8 cellular contexts compared by ENCODE assay signal in genomic region chr3:184154909-184155643, GRCh38. TPM values are rescaled to one million over a fixed set of nuclear protein-coding genes. Genes with fewer than 3 reads are reported as not detected.
DNase-seq lines count a peak whose midpoint lies in the region; ATAC-seq and TF ChIP-seq lines count a peak whose summit lies in the region.

TSS of gene DVL3 (plus strand) at chr3:184155377. CDS start at chr3:184155636, 259 bp downstream.

- H3K4me1 ChIP-seq in OCI-LY3 (ENCODE audit: low read length) (peaks cover 18% of the 10 kb centered on the region), upper lobe of right lung (peaks cover 32% of the 10 kb centered on the region)

- peak; percentile 66 for ATAC-seq in GM19438 (IDR thresholded peaks at IDR 0.05; ENCODE audit: low read depth, unreplicated experiment)
- peak; percentile 40 for ATAC-seq in HG03469 (IDR thresholded peaks at IDR 0.05; ENCODE audit: unreplicated experiment)
- ATAC-seq in natural killer cell, result peak; percentile 71 to 84 (median 77)
- ATAC-seq in upper lobe of right lung, result peak; percentile 96

- H3K4me3 ChIP-seq in OCI-LY3 (ENCODE audit: low read length) (peak within 1 kb of the TSS; percentile 96), foreskin fibroblast (ENCODE audit: low read depth in 1 of 2, low read length in 2 of 2) (peak within 1 kb of the TSS; percentile 89 to 98), upper lobe of right lung (peak within 1 kb of the TSS; percentile 97)

- no peaks in the 10 kb centered on the region for H3K27me3 Mint-ChIP-seq in natural killer cell (ENCODE audit: low read depth in 2 of 2)

- DNase-seq in D341Med (ENCODE audit: low spot score), result peak; percentile 92
- DNase-seq in activated gamma-delta T cell (lab: John Stamatoyannopoulos, UW), result peak; percentile 37
- DNase-seq in foreskin fibroblast, result peak; percentile 66 to 90
- peak; percentile 46 for DNase-seq in natural killer cell
- DNase-seq in upper lobe of right lung, result peak; percentile 91

- H3K4me2 ChIP-seq in OCI-LY3 (ENCODE audit: low read length), result peak within 1 kb of the TSS; percentile 95

- H4K20me1 ChIP-seq in OCI-LY3 (ENCODE audit: insufficient read depth, low read length), result peaks cover 19% of the 10 kb centered on the region

- H3K27me3 ChIP-seq in OCI-LY3 (ENCODE audit: low read depth, low read length), result no peaks in the 10 kb centered on the region
- H3K27me3 ChIP-seq in upper lobe of right lung, result no peaks in the 10 kb centered on the region

- peak within 1 kb of the TSS; percentile 78 to 92 for H3K27ac Mint-ChIP-seq in natural killer cell

- peak within 1 kb of the TSS; percentile 93 for H3K9ac ChIP-seq in OCI-LY3 (ENCODE audit: low read length)

- H3K36me3 ChIP-seq in OCI-LY3 (replicated peaks; ENCODE audit: low read depth, low read length), result peaks cover 6% of the 10 kb centered on the region
- no peaks in the 10 kb centered on the region for H3K36me3 ChIP-seq in upper lobe of right lung

- H3K9me3 Mint-ChIP-seq in natural killer cell, result no peaks in the 10 kb centered on the region

- peaks cover 37% of the 10 kb centered on the region for H3K79me2 ChIP-seq in OCI-LY3 (ENCODE audit: low read length)

- intact Hi-C loops in natural killer cell (cut with micrococcal nuclease), result loop anchor here (2.0 kb wide), 1 partner anchor 20 kb away; the partner anchor contains the start of gene EIF2B5
- intact Hi-C loops in upper lobe of right lung (cut with DNase I), result no loop called here

- H3K36me3 Mint-ChIP-seq in natural killer cell, result no peaks in the 10 kb centered on the region

- no peak for TF ChIP-seq CTCF in OCI-LY3 (IDR thresholded peaks at IDR 0.05; ENCODE audit: low read depth, low read length)
- TF ChIP-seq CTCF in foreskin fibroblast (IDR thresholded peaks at IDR 0.05; ENCODE audit: low read depth, low read length), result no peak
- no peak for TF ChIP-seq CTCF in natural killer cell (IDR thresholded peaks at IDR 0.05)
- no peak for TF ChIP-seq CTCF in upper lobe of right lung (IDR thresholded peaks at IDR 0.05)

- H3K4me3 Mint-ChIP-seq in natural killer cell, result peak within 1 kb of the TSS; percentile 94

- H3K9me3 ChIP-seq in OCI-LY3 (ENCODE audit: insufficient read depth, low read length) (no peaks in the 10 kb centered on the region), upper lobe of right lung (no peaks in the 10 kb centered on the region)

- H2AFZ ChIP-seq in OCI-LY3 (ENCODE audit: low read depth, low read length), result peak within 1 kb of the TSS; percentile 99

- H3K27ac ChIP-seq in OCI-LY3 (ENCODE audit: low read length), result peak within 1 kb of the TSS; percentile 49
- H3K27ac ChIP-seq in upper lobe of right lung, result peak within 1 kb of the TSS; percentile 85

- H3K4me1 Mint-ChIP-seq in natural killer cell, result peaks cover 26 to 29% of the 10 kb centered on the region in 2 donors

RNA-seq across cellular contexts. Expression of gene DVL3, which starts in this region (rescaled TPM):
- total RNA-seq in natural killer cell (10 to 100 TPM; 59.1 to 77.5 (median 59.7) TPM), upper lobe of right lung (54.1 TPM)

Comparison
In these comparisons a context has a peak if more than half of its experiments do, and no peak if none do; other contexts are left out.
1. Peak in every context shown above with its lines: DNase-seq, ATAC-seq, H3K4me3 ChIP-seq and H3K27ac ChIP-seq.
2. DNase-seq: peak in every context shown above with its lines; median percentile 92 in D341Med; 91 in upper lobe of right lung; 78 in foreskin fibroblast; 46 in natural killer cell; 37 in activated gamma-delta T cell.
3. ATAC-seq: peak in every context shown above with its lines; median percentile 96 in upper lobe of right lung; 77 in natural killer cell; 66 in GM19438; 40 in HG03469.